In the genomic region with DNA sequence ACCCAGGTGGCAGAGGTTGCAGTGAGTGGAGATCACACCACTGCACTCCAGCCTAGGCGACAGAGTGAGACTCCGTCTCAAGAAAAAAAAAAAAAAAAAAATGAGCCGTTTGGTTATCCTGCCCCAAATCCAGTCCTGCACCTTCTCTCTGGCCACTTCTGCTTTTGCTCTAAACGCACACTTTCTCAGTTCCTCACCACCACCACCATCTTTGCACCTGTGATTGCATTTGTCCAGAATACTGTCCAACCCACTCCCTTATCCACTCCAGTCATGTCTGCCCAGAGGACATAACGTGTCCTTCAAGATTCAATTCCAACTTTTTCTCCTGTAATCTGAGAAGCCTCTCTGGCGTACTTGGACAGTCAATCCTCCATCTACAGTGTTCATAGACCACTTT, we compare ENCODE assay signal across 19 cellular contexts. TPM values are rescaled to one million over a fixed set of nuclear protein-coding genes. Genes with fewer than 3 reads are reported as not detected.
A peak's percentile ranks its signal among the peaks of the same experiment; 100 is the strongest.
DNase-seq lines count a peak whose midpoint lies in the region; ATAC-seq and TF ChIP-seq lines count a peak whose summit lies in the region.
"Had no signal": no experiment of that assay in that cellular context is flagged by ENCODE, and none has a peak within 500 bp of the region (broad histone marks: within the 10 kb centered on the region; RNA-seq: fewer than 3 reads in every experiment).

No MANE protein-coding gene starts in this region.

- peaks cover 7% of the 10 kb centered on the region; the same call in 1 of the 2 replicates for H3F3A ChIP-seq in OCI-LY1 (ENCODE audit: insufficient read depth, low read length)

- no peak overlapping the region for H2AFZ ChIP-seq in OCI-LY1 (ENCODE audit: low read length)

- H3K9ac ChIP-seq in OCI-LY1 (ENCODE audit: low read length) = no peak overlapping the region

- H3K9me3 Mint-ChIP-seq in nephron = no peaks in the 10 kb centered on the region
- no peaks in the 10 kb centered on the region for H3K9me3 Mint-ChIP-seq in activated T-helper 17 cell treated with anti-CD3 and anti-CD28 coated beads, Interleukin-2, amount 50 U/mL, for 72 hours

- H3K27ac ChIP-seq in OCI-LY1 (ENCODE audit: low read depth, low read length, poor library complexity, severe bottlenecking) (peak overlapping the region; percentile 65), caudate nucleus (ENCODE audit: low read depth, low read length) (no peak overlapping the region)
- H3K27ac ChIP-seq: brain microvascular endothelial cell, esophagus muscularis mucosa, tibial artery had no signal

- TF ChIP-seq CTCF in OCI-LY1 (IDR thresholded peaks at IDR 0.05; ENCODE audit: low read length) (no peak), nephron (IDR thresholded peaks at IDR 0.05; ENCODE audit: unreplicated experiment in 3 of 3) (no peak)

- H3K4me3 Mint-ChIP-seq in nephron = peak overlapping the region; percentile 37 to 74 (median 72)
- no peak overlapping the region for H3K4me3 Mint-ChIP-seq in activated T-helper 17 cell treated with anti-CD3 and anti-CD28 coated beads, Interleukin-2, amount 50 U/mL, for 72 hours

- no peaks in the 10 kb centered on the region for H3K27me3 ChIP-seq in OCI-LY1 (ENCODE audit: insufficient read depth, low read length)
- H3K27me3 ChIP-seq: BE2C, brain microvascular endothelial cell, esophagus muscularis mucosa, tibial artery had no signal

- H3K27me3 Mint-ChIP-seq in nephron (ENCODE audit: low read depth) = peaks cover 3% of the 10 kb centered on the region
- H3K27me3 Mint-ChIP-seq in activated T-helper 17 cell treated with anti-CD3 and anti-CD28 coated beads, Interleukin-2, amount 50 U/mL, for 72 hours = no peaks in the 10 kb centered on the region

- no peaks in the 10 kb centered on the region for H3K9me3 ChIP-seq in OCI-LY1 (ENCODE audit: low read length)
- H3K9me3 ChIP-seq: BE2C, esophagus muscularis mucosa, tibial artery had no signal

- H3K9me2 ChIP-seq in OCI-LY1 (ENCODE audit: low read depth, low read length) = no peaks in the 10 kb centered on the region

- H3K36me3 ChIP-seq in OCI-LY1 (ENCODE audit: insufficient read depth, low read length) = peaks cover 14% of the 10 kb centered on the region; the same call in 1 of the 2 replicates
- H3K36me3 ChIP-seq: brain microvascular endothelial cell, esophagus muscularis mucosa, tibial artery had no signal

- peaks cover 9% of the 10 kb centered on the region for H3K79me2 ChIP-seq in OCI-LY1 (ENCODE audit: insufficient read depth, low read length)

- no peak overlapping the region for H3K4me3 ChIP-seq in OCI-LY1 (ENCODE audit: low read depth, low read length, poor library complexity, severe bottlenecking)
- H3K4me3 ChIP-seq: esophagus muscularis mucosa, tibial artery had no signal

- ATAC-seq in GM18868 (IDR thresholded peaks at IDR 0.05; ENCODE audit: unreplicated experiment) (peak; percentile 21), HG03045 (IDR thresholded peaks at IDR 0.05; ENCODE audit: unreplicated experiment) (peak; percentile 22)
- no peak for ATAC-seq in activated T-helper 17 cell treated with anti-CD3 and anti-CD28 coated beads, Interleukin-2, amount 50 U/mL, for 72 hours (replicated peaks)

- no peaks in the 10 kb centered on the region for H4K20me1 ChIP-seq in OCI-LY1 (ENCODE audit: insufficient read depth, low read length)

- DNase-seq in HK-2 (ENCODE audit: unreplicated experiment) (no peak), DMS53 treated with DMSO at 0.1 percent for 48 hours (lab: John Stamatoyannopoulos, UW; ENCODE audit: unreplicated experiment) (no peak), caudate nucleus (lab: John Stamatoyannopoulos, UW) (no peak)
- DNase-seq: activated CD4-positive, alpha-beta T cell treated with anti-CD3 and anti-CD28 coated beads for 48 hours; activated naive CD4-positive, alpha-beta T cell treated with anti-CD3 and anti-CD28 coated beads, Interleukin-2, amount 50 U/mL, for 16 hours; BE2C; brain microvascular endothelial cell; DMS153; NCI-H2081 treated with DMSO at 0.1 percent for 48 hours; SHP77 treated with DMSO at 0.1 percent for 48 hours; stimulated activated CD4-positive, alpha-beta T cell treated with anti-CD3 and anti-CD28 coated beads, Interleukin-4, amount 100 ng/mL, for 1 hour; stimulated activated CD8-positive, alpha-beta memory T cell treated with anti-CD3 and anti-CD28 coated beads, Interleukin-4, amount 100 ng/mL, for 48 hours; tibial artery had no signal

- no peak overlapping the region for H3K27ac Mint-ChIP-seq in nephron
- H3K27ac Mint-ChIP-seq in activated T-helper 17 cell treated with anti-CD3 and anti-CD28 coated beads, Interleukin-2, amount 50 U/mL, for 72 hours = no peak overlapping the region

- no peak overlapping the region for H3K4me2 ChIP-seq in OCI-LY1 (ENCODE audit: low read length)

- H3K36me3 Mint-ChIP-seq in nephron (ENCODE audit: low read depth) = peaks cover 4% of the 10 kb centered on the region
- H3K36me3 Mint-ChIP-seq in activated T-helper 17 cell treated with anti-CD3 and anti-CD28 coated beads, Interleukin-2, amount 50 U/mL, for 72 hours (ENCODE audit: low read depth) = no peaks in the 10 kb centered on the region

- peaks cover 31% of the 10 kb centered on the region for H3K4me1 Mint-ChIP-seq in nephron
- H3K4me1 Mint-ChIP-seq in activated T-helper 17 cell treated with anti-CD3 and anti-CD28 coated beads, Interleukin-2, amount 50 U/mL, for 72 hours = peaks cover 8% of the 10 kb centered on the region

- peaks cover 52% of the 10 kb centered on the region for H3K4me1 ChIP-seq in OCI-LY1 (ENCODE audit: insufficient read depth, low read length, severe bottlenecking)

RNA-seq across cellular contexts. Expression of gene NEK2, which starts 2.2 kb away (rescaled TPM):
- total RNA-seq in activated T-helper 17 cell treated with anti-CD3 and anti-CD28 coated beads, Interleukin-2, amount 50 U/mL, for 72 hours = 10 to 100 TPM; 31.6 to 32.4 TPM
- total RNA-seq: esophagus muscularis mucosa had no signal
